9 cellular contexts compared by ENCODE assay signal in genomic region chr20:17226410-17227198, GRCh38. TPM values are rescaled to one million over a fixed set of nuclear protein-coding genes. Genes with fewer than 3 reads are reported as not detected.
A peak's percentile ranks its signal among the peaks of the same experiment; 100 is the strongest.
DNase-seq lines count a peak whose midpoint lies in the region; ATAC-seq and TF ChIP-seq lines count a peak whose summit lies in the region.
"Had no signal": no experiment of that assay in that cellular context is flagged by ENCODE, and none has a peak within 500 bp of the region (broad histone marks: within the 10 kb centered on the region; RNA-seq: fewer than 3 reads in every experiment).

Gene PCSK2, plus strand, starts transcription at chr20:17227040. Its CDS starts 266 bp downstream, at chr20:17227306.

- TF ChIP-seq CTCF in colonic mucosa (IDR thresholded peaks at IDR 0.05) (no peak), tibial artery (IDR thresholded peaks at IDR 0.05) (no peak)

- H3K36me3 ChIP-seq in colonic mucosa = no peaks in the 10 kb centered on the region
- no peaks in the 10 kb centered on the region for H3K36me3 ChIP-seq in tibial artery

- H3K27me3 Mint-ChIP-seq in activated T-cell treated with anti-CD3 and anti-CD28 coated beads, Interleukin-2, amount 50 U/mL, for 72 hours (ENCODE audit: low read depth) = peaks cover 54% of the 10 kb centered on the region

- peak; percentile 44 for ATAC-seq in left lobe of liver
- no peak for ATAC-seq in GM18867 (IDR thresholded peaks at IDR 0.05; ENCODE audit: unreplicated experiment)
- ATAC-seq in GM18505 (IDR thresholded peaks at IDR 0.05; ENCODE audit: unreplicated experiment) = no peak
- ATAC-seq in activated T-cell treated with anti-CD3 and anti-CD28 coated beads, Interleukin-2, amount 50 U/mL, for 72 hours (replicated peaks in 1 of 2) = no peak

- H3K27me3 ChIP-seq in colonic mucosa (peaks cover 30% of the 10 kb centered on the region), tibial artery (peaks cover 0 to 50% of the 10 kb centered on the region in 2 donors)

- no peaks in the 10 kb centered on the region for H3K4me1 Mint-ChIP-seq in activated T-cell treated with anti-CD3 and anti-CD28 coated beads, Interleukin-2, amount 50 U/mL, for 72 hours (ENCODE audit: low read depth)

- peak within 1 kb of the TSS in 1 of 2 donors; percentile 50 for H3K9ac ChIP-seq in colonic mucosa (ENCODE audit: low read depth in 2 of 2, low read length in 2 of 2)

- no peak for TF ChIP-seq POLR2A in GM18505 (IDR thresholded peaks at IDR 0.05; ENCODE audit: borderline replicate concordance, extremely low read depth, insufficient read depth, insufficient read length)

- no peaks in the 10 kb centered on the region for H3K4me1 ChIP-seq in colonic mucosa
- peaks cover 0 to 18% (median 15%) of the 10 kb centered on the region in 4 donors for H3K4me1 ChIP-seq in tibial artery

- peaks cover 4 to 6% of the 10 kb centered on the region in 2 donors for H3K36me3 Mint-ChIP-seq in activated T-cell treated with anti-CD3 and anti-CD28 coated beads, Interleukin-2, amount 50 U/mL, for 72 hours (ENCODE audit: insufficient read depth in 2 of 2)

- intact Hi-C loops in colonic mucosa (cut with DNase I) (no loop called here), tibial artery (cut with DNase I; ENCODE audit: low total_unique reads) (no loop called here)

- H3K9me3 ChIP-seq in colonic mucosa (no peaks in the 10 kb centered on the region), tibial artery (no peaks in the 10 kb centered on the region)

- peak within 1 kb of the TSS; percentile 7 for H3K4me3 ChIP-seq in colonic mucosa
- H3K4me3 ChIP-seq in tibial artery = peak within 1 kb of the TSS; percentile 40 to 50

- DNase-seq in GM03348 (ENCODE audit: low spot score) (peak; percentile 58), NCI-H345 (lab: John Stamatoyannopoulos, UW) (peak; percentile 99), colonic mucosa (no peak), left lobe of liver (ENCODE audit: low spot score) (no peak), tibial artery (no peak)
- no peak for DNase-seq in activated T-cell treated with anti-CD3 and anti-CD28 coated beads, Interleukin-2, amount 50 U/mL, for 72 hours

- no peak within 1 kb of the TSS for H3K27ac Mint-ChIP-seq in activated T-cell treated with anti-CD3 and anti-CD28 coated beads, Interleukin-2, amount 50 U/mL, for 72 hours

- peaks cover 1 to 3% of the 10 kb centered on the region in 2 donors for H3K9me3 Mint-ChIP-seq in activated T-cell treated with anti-CD3 and anti-CD28 coated beads, Interleukin-2, amount 50 U/mL, for 72 hours

- H3K27ac ChIP-seq in colonic mucosa (no peak within 1 kb of the TSS), tibial artery (no peak within 1 kb of the TSS)

- peak within 1 kb of the TSS in 1 of 2 donors; percentile 15 for H3K4me3 Mint-ChIP-seq in activated T-cell treated with anti-CD3 and anti-CD28 coated beads, Interleukin-2, amount 50 U/mL, for 72 hours

RNA-seq across cellular contexts. Expression of gene PCSK2, which starts in this region (rescaled TPM):
- total RNA-seq in colonic mucosa (1 to 10 TPM in 1 of 2 donors, under 1 TPM in 1; 0.32 to 2.0 TPM), left lobe of liver (0.05 TPM)
- not detected for total RNA-seq in activated T-cell treated with anti-CD3 and anti-CD28 coated beads, Interleukin-2, amount 50 U/mL, for 72 hours
- total RNA-seq: mononuclear cell had no signal

Comparison
In these comparisons a context has a peak if more than half of its experiments do, and no peak if none do; other contexts are left out.
1. Peak in ATAC-seq in left lobe of liver; RNA of the gene not detected or under 1 TPM.
2. DNase-seq: peak in GM03348 (single experiment) and NCI-H345 (single experiment); none in colonic mucosa (single experiment), left lobe of liver (single experiment), tibial artery (0 of 2) and activated T-cell treated with anti-CD3 and anti-CD28 coated beads, Interleukin-2, amount 50 U/mL, for 72 hours (0 of 2).